Comparison of ENCODE assay signal across 17 cellular contexts in the genomic region with DNA sequence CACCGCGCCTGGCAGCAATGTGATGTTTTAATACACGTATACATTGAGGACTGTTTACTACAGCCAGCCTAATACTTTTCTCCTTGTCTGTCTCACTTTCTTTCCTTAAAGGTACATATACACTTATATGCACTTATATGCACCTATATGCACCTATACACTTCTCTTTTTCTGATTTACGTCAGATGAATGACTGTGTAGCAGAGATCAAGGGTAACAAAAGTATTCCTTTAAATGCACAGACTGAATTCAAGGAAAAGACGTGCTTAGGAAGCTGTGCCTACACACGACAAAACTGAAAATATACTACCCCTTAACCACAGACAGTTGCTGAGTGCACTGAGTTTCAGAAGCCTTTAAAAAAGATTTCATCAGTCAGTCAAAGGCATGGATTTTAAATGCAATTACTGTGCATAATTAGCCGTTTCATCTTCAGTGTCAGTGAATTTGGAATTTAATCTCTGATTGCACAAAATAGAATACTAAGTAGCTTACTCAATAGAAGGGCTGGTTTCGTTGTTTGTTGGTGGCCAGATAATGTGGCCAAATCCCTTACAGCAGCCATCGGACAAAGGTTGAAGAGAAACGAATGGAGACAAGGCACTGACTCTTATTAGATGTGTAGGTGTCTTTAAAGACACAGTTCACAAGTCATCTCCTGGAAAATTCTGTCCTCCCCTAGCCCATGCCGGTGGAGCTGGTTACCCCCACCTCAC. TPM values are rescaled to one million over a fixed set of nuclear protein-coding genes. Genes with fewer than 3 reads are reported as not detected.
DNase-seq lines count a peak whose midpoint lies in the region; ATAC-seq and TF ChIP-seq lines count a peak whose summit lies in the region.
"Had no signal": no experiment of that assay in that cellular context is flagged by ENCODE, and none has a peak within 500 bp of the region (broad histone marks: within the 10 kb centered on the region; RNA-seq: fewer than 3 reads in every experiment).

No MANE protein-coding gene starts in this region.

- no TSS peak for BruUV-seq in Panc1 (replicated peaks; lab: Mats Ljungman, UMichigan)

- in situ Hi-C loops in Panc1 (cut with HindIII; ENCODE audit: low pct_unique_long_range_greater_than_20kb, low sequenced_read_pairs): no loop called here

- intact Hi-C loops in left ventricle myocardium superior (cut with micrococcal nuclease): no loop called here
- intact Hi-C loops in Panc1 (cut with micrococcal nuclease; ENCODE audit: unreplicated experiment): no loop called here

- H3K4me3 ChIP-seq in right atrium auricular region (no peak overlapping the region), Panc1 (ENCODE audit: low read depth in 2 of 2, low read length in 2 of 2) (no peak overlapping the region), coronary artery (no peak overlapping the region)
- H3K4me3 ChIP-seq: pancreas, vagina had no signal

- ATAC-seq in left ventricle myocardium superior (no peak), Panc1 (no peak), HG03354 (IDR thresholded peaks at IDR 0.05; ENCODE audit: poor library complexity, severe bottlenecking, unreplicated experiment) (no peak)
- ATAC-seq: pancreas had no signal

- H3K9me3 ChIP-seq in right atrium auricular region (no peaks in the 10 kb centered on the region), Panc1 (ENCODE audit: control insufficient read depth, insufficient read depth, low read depth, low read length) (no peaks in the 10 kb centered on the region)
- H3K9me3 ChIP-seq: pancreas, vagina had no signal

- H3K4me1 ChIP-seq in right atrium auricular region (peaks cover 0 to 40% of the 10 kb centered on the region in 2 donors), Panc1 (ENCODE audit: control insufficient read depth, insufficient read depth, low read length) (peaks cover 18% of the 10 kb centered on the region)

- POLR2A ChIA-PET in Panc1 (lab: Charles Lee): interaction anchor here (0.9 kb wide), 1 partner anchor 14 kb away, joined by 3 read pairs; no protein-coding TSS in a partner anchor

- TF ChIP-seq CTCF in right atrium auricular region (IDR thresholded peaks at IDR 0.05): no peak
- no peak for TF ChIP-seq CTCF in Panc1 (IDR thresholded peaks at IDR 0.05)
- no peak for TF ChIP-seq CTCF in coronary artery (IDR thresholded peaks at IDR 0.05)

- DNase-seq in right atrium auricular region (ENCODE audit: low spot score): no peak
- DNase-seq in left ventricle myocardium superior: no peak
- DNase-seq in Panc1 (ENCODE audit: low read depth, low spot score): no peak
- DNase-seq in fibroblast of gingiva (ENCODE audit: low read depth): peak; percentile 43
- DNase-seq in coronary artery (ENCODE audit: low spot score): no peak
- DNase-seq in AG08395 (ENCODE audit: low spot score): no peak
- DNase-seq in T1000 (lab: John Stamatoyannopoulos, UW): no peak
- DNase-seq: AML-193; anterior cingulate cortex; midbrain; NCI-H187; NCI-H524 treated with DMSO at 0.1 percent for 48 hours; pancreas; SHP77; stimulated activated CD8-positive, alpha-beta memory T cell treated with anti-CD3 and anti-CD28 coated beads, Interleukin-4, amount 100 ng/mL, for 48 hours had no signal

- H3K27ac ChIP-seq in right atrium auricular region (peak overlapping the region; percentile 46 to 65), Panc1 (ENCODE audit: low read length) (peak overlapping the region; percentile 58; the same call in 1 of the 2 replicates), coronary artery (peak overlapping the region in 1 of 2 donors; percentile 28)
- H3K27ac ChIP-seq: pancreas, vagina had no signal

- H3K36me3 ChIP-seq in right atrium auricular region: no peaks in the 10 kb centered on the region
- no peaks in the 10 kb centered on the region for H3K36me3 ChIP-seq in Panc1 (ENCODE audit: control insufficient read depth, insufficient read depth, low read length)
- H3K36me3 ChIP-seq: pancreas, vagina had no signal

- H3K27me3 ChIP-seq in right atrium auricular region (no peaks in the 10 kb centered on the region), Panc1 (ENCODE audit: control insufficient read depth, insufficient read depth, low read length) (no peaks in the 10 kb centered on the region)
- H3K27me3 ChIP-seq: pancreas, vagina had no signal

- CTCF ChIA-PET in Panc1 (lab: Charles Lee): no interaction called here

RNA-seq across cellular contexts. Expression of a gene that starts 38.3 kb away (rescaled TPM):
- 10 to 100 TPM in 1 of 2 donors, 1 to 10 TPM in 1; 5.5 to 11.3 TPM for total RNA-seq in right atrium auricular region
- 10.8 TPM for total RNA-seq in left ventricle myocardium superior
- total RNA-seq in Panc1 (2021; ENCODE audit: unreplicated experiment): 45.0 TPM
- 28.9 TPM for polyA plus RNA-seq in Panc1 (2012; ENCODE audit: insufficient read length)
